21 cellular contexts compared by ENCODE assay signal in the genomic region with DNA sequence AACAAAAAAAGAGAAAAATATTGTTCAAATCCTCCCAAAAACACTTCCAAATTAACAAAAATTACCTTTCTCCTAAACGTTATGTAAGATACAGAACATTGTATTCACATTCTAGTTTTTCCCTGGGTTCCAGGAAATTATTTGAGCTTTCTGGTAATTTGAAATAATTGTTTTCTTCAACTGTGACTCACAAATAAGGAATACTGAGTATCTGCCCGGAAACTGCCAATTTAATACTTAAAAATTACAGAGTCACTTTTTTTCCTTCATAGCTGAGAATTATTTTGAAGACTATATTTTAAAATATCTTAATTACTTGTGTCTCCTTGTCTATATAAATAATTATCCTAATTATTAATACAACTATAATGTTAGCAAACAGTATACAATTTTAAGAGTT.
DNase-seq lines count a peak whose midpoint lies in the region; ATAC-seq and TF ChIP-seq lines count a peak whose summit lies in the region.
"Had no signal": no experiment of that assay in that cellular context is flagged by ENCODE, and none has a peak within 500 bp of the region (broad histone marks: within the 10 kb centered on the region; RNA-seq: fewer than 3 reads in every experiment).

No MANE protein-coding gene starts in this region.

- H3K36me3 ChIP-seq in RWPE2 (ENCODE audit: low read depth) = no peaks in the 10 kb centered on the region

- H3K27me3 ChIP-seq in RWPE2 (ENCODE audit: insufficient read depth, poor library complexity, severe bottlenecking) = no peaks in the 10 kb centered on the region

- DNase-seq in RWPE2 (ENCODE audit: low spot score) = no peak
- DNase-seq in astrocyte of the spinal cord (ENCODE audit: low read depth, low spot score) = peak; percentile 19
- no peak for DNase-seq in epithelial cell of prostate (ENCODE audit: low read depth, low spot score)
- DNase-seq in D341Med (ENCODE audit: low spot score) = no peak
- DNase-seq in kidney tubule cell (ENCODE audit: low spot score) = no peak
- DNase-seq: CD8-positive, alpha-beta memory T cell; DMS53; GDM1; NCI-H1105; NCI-H146; NCI-H2029 treated with DMSO at 0.1 percent for 48 hours; NCI-H226; NCI-H510A treated with DMSO at 0.1 percent for 48 hours; NCI-H748 treated with DMSO at 0.1 percent for 48 hours; PC-9; RPMI8226; SHP77 treated with DMSO at 0.1 percent for 48 hours had no signal

- TF ChIP-seq CTCF in RWPE2 (IDR thresholded peaks at IDR 0.05; ENCODE audit: poor library complexity, severe bottlenecking) (no peak), astrocyte of the spinal cord (IDR thresholded peaks at IDR 0.05; ENCODE audit: low read depth, low read length) (no peak)

- in situ Hi-C loops in astrocyte of the spinal cord (cut with HindIII; ENCODE audit: low sequenced_read_pairs) = no loop called here

- H3K27ac ChIP-seq in RWPE2 (ENCODE audit: poor library complexity, severe bottlenecking) (peak overlapping the region; percentile 11), epithelial cell of prostate (peak overlapping the region; percentile 26)
- H3K27ac ChIP-seq: C4-2B, KMS-11, PC-9 had no signal

- H3K4me3 ChIP-seq in RWPE2 (ENCODE audit: severe bottlenecking) (no peak overlapping the region), astrocyte of the spinal cord (ENCODE audit: low read depth, low read length) (no peak overlapping the region)
- H3K4me3 ChIP-seq: PC-9 had no signal

- ATAC-seq in RWPE2 (ENCODE audit: low read depth) (no peak), GM18502 (IDR thresholded peaks at IDR 0.05; ENCODE audit: poor library complexity, unreplicated experiment) (no peak), GM21526 (IDR thresholded peaks at IDR 0.05; ENCODE audit: low FRiP score, unreplicated experiment) (no peak)

- no peaks in the 10 kb centered on the region for H3K9me3 ChIP-seq in RWPE2 (ENCODE audit: severe bottlenecking)

- H3K4me1 ChIP-seq in RWPE2 (ENCODE audit: insufficient read depth, poor library complexity, severe bottlenecking) = peaks cover 12% of the 10 kb centered on the region
